In the genomic region with DNA sequence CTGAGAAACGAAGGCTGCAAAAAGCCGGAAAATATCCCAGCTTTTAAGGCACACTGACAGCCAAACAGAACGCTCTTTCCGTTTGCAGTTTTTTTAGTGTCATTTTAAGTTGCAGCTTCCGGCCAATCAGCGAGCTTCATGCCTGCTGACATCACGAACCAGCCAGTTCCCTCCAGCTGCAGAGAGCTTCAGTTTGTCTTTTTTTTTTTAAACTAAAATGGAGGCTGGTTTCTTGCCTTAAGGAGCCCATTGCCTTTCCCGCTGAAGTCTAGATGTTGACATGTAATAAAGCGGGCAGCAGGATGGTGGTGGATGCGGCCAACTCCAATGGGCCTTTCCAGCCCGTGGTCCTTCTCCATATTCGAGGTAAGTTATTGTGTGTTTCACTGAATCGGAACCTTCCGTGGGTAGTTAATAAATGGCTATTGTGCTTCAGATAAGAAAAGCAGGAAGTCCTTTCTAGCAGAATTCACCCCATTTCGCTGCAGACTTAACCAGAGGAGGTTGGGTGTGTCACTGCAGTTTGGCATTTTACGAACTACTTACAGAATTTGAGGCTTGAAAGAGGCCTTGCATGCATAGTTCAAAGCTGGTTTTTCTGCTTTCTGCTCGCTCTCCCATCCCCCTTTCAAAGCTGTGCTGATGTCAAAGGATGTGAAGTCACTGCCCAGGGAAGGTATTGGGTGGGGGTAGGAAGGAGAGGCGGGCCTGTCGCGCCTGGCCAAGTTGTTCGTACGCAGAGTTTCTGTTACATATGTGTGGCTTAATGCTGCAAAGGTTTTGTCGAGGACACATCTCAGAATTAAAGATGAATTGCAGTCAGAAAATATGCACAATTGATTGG, we compare ENCODE assay signal across 8 cellular contexts.
A peak's percentile ranks its signal among the peaks of the same experiment; 100 is the strongest.
DNase-seq lines count a peak whose midpoint lies in the region; ATAC-seq and TF ChIP-seq lines count a peak whose summit lies in the region.

No MANE protein-coding gene starts in this region.

- no peaks in the 10 kb centered on the region for H3F3A ChIP-seq in OCI-LY1 (ENCODE audit: insufficient read depth, low read length)

- peaks cover 10% of the 10 kb centered on the region for H3K36me3 ChIP-seq in OCI-LY1 (ENCODE audit: insufficient read depth, low read length)

- no peaks in the 10 kb centered on the region for H3K9me3 ChIP-seq in OCI-LY1 (ENCODE audit: low read length)

- peak overlapping the region; percentile 88 for H3K9ac ChIP-seq in OCI-LY1 (ENCODE audit: low read length)

- peak; percentile 76 for DNase-seq in DMS153 (lab: John Stamatoyannopoulos, UW)
- DNase-seq in HuH-7.5 (ENCODE audit: low spot score) = peak; percentile 55
- peak; percentile 68 for DNase-seq in activated T-cell treated with anti-CD3 and anti-CD28 coated beads for 4 hours
- peak; percentile 97 for DNase-seq in epithelial cell of esophagus (ENCODE audit: low read depth)
- DNase-seq in middle frontal gyrus (ENCODE audit: extremely low spot score, low spot score) = peak; percentile 87
- peak; percentile 80 for DNase-seq in stimulated activated CD8-positive, alpha-beta memory T cell treated with anti-CD3 and anti-CD28 coated beads, Interleukin-4, amount 100 ng/mL, for 48 hours

- no peaks in the 10 kb centered on the region for H4K20me1 ChIP-seq in OCI-LY1 (ENCODE audit: insufficient read depth, low read length)

- H2AFZ ChIP-seq in OCI-LY1 (ENCODE audit: low read length) = no peak overlapping the region

- H3K4me3 ChIP-seq in OCI-LY1 (ENCODE audit: low read depth, low read length, poor library complexity, severe bottlenecking) (peak overlapping the region; percentile 69), epithelial cell of esophagus (ENCODE audit: low read length) (peak overlapping the region; percentile 83)

- H3K27me3 ChIP-seq in OCI-LY1 (ENCODE audit: insufficient read depth, low read length) = no peaks in the 10 kb centered on the region

- H3K4me1 ChIP-seq in OCI-LY1 (ENCODE audit: insufficient read depth, low read length, severe bottlenecking) = peaks cover 66% of the 10 kb centered on the region

- peak overlapping the region; percentile 69 for H3K4me2 ChIP-seq in OCI-LY1 (ENCODE audit: low read length)

- peak overlapping the region; percentile 97 for H3K27ac ChIP-seq in OCI-LY1 (ENCODE audit: low read depth, low read length, poor library complexity, severe bottlenecking)

- H3K79me2 ChIP-seq in OCI-LY1 (ENCODE audit: insufficient read depth, low read length) = peaks cover 46% of the 10 kb centered on the region

- ATAC-seq in GM21529 (IDR thresholded peaks at IDR 0.05; ENCODE audit: unreplicated experiment) = peak; percentile 88

- no peak for TF ChIP-seq CTCF in OCI-LY1 (IDR thresholded peaks at IDR 0.05; ENCODE audit: low read length)
- TF ChIP-seq CTCF in epithelial cell of esophagus (IDR thresholded peaks at IDR 0.05; ENCODE audit: insufficient read depth, low read depth, low read length, missing control alignments) = no peak

- H3K9me2 ChIP-seq in OCI-LY1 (ENCODE audit: low read depth, low read length) = no peaks in the 10 kb centered on the region

Comparison
In these comparisons a context has a peak if more than half of its experiments do, and no peak if none do; other contexts are left out.
1. Peak in every context shown above with its lines: DNase-seq, ATAC-seq, H3K4me3 ChIP-seq and H3K27ac ChIP-seq.